In the genomic region with DNA sequence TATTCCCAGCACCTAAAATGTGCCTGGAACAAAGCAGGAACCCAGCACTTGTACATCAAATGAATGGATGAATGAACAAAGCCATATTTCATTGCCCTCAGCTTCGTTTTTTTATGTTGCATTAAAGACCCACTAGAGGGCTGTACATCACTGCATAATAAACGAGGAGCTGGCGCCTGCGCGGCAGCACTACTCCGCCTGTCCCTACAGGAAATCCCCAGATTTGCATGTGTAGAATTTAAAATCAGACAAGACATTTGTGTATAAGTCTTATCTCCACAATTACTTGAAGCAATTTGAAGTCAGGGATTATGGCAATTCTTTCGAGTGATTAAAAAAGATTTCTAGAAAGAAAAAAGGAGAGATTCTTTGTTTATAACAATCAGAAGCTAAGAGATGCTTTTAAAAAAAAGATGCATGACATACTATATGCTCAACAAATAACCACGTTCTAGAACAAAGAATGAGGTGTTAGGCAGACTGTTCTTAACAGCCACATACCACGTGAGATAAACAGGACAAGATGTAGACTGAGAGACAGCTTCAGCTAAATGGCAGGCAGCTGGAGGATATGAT, we compare ENCODE assay signal across 8 cellular contexts. TPM values are rescaled to one million over a fixed set of nuclear protein-coding genes. Genes with fewer than 3 reads are reported as not detected.
DNase-seq lines count a peak whose midpoint lies in the region; ATAC-seq, FAIRE-seq and TF ChIP-seq lines count a peak whose summit lies in the region.

No MANE protein-coding gene starts in this region.

- H3K27ac ChIP-seq in prostate gland (no peak overlapping the region), vagina (no peak overlapping the region)

- H3K4me3 ChIP-seq in prostate gland: no peak overlapping the region
- no peak overlapping the region for H3K4me3 ChIP-seq in vagina

- WGBS in prostate gland: 2% methylated on average over 9 of the region's 9 CpGs

- ATAC-seq in HG02763 (IDR thresholded peaks at IDR 0.05; ENCODE audit: unreplicated experiment) (peak; percentile 75), SK-N-SH treated with all-trans-retinoic acid at 6 μM for 48 hours (peak; percentile 96)

- H3K9me3 ChIP-seq in prostate gland (no peaks in the 10 kb centered on the region), vagina (no peaks in the 10 kb centered on the region)

- H3K36me3 ChIP-seq in prostate gland (no peaks in the 10 kb centered on the region), vagina (no peaks in the 10 kb centered on the region)

- intact Hi-C loops in prostate gland (cut with DNase I) (loop anchor here (5.0 to 10.0 kb wide), 2 partner anchors 151 to 354 kb away; partner anchors contain the start of genes DTL, INTS7 and LPGAT1), vagina (cut with DNase I) (no loop called here)

- TF ChIP-seq POLR2A in GM12891 (IDR thresholded peaks at IDR 0.05; ENCODE audit: low read depth, low read length) (no peak), prostate gland (IDR thresholded peaks at IDR 0.05) (no peak), vagina (IDR thresholded peaks at IDR 0.05) (no peak)

- no peaks in the 10 kb centered on the region for H3K27me3 ChIP-seq in prostate gland (replicated peaks; ENCODE audit: insufficient read depth)
- no peaks in the 10 kb centered on the region for H3K27me3 ChIP-seq in vagina

- H3K4me1 ChIP-seq in prostate gland (replicated peaks) (no peaks in the 10 kb centered on the region), vagina (peaks cover 3% of the 10 kb centered on the region)

- TF ChIP-seq CTCF in prostate gland (IDR thresholded peaks at IDR 0.05): peak in 3 of 4 experiments; percentile 59 to 85 (median 78)
- TF ChIP-seq CTCF in vagina (IDR thresholded peaks at IDR 0.05): peak; percentile 55 to 83 (median 58)

- DNase-seq in GM12891 (ENCODE audit: insufficient read length, low spot score) (peak; percentile 47), NCI-H1105 treated with DMSO at 0.1 percent for 48 hours (lab: John Stamatoyannopoulos, UW) (peak; percentile 94), glomerular endothelial cell (ENCODE audit: extremely low read depth, low read depth, low spot score) (peak; percentile 45), prostate gland (ENCODE audit: low spot score) (peak; percentile 59), vagina (ENCODE audit: extremely low spot score in 2 of 2) (no peak)
- DNase-seq in activated naive CD4-positive, alpha-beta T cell treated with Interleukin-2 at 50 U/mL for 16 hours: peak; percentile 75

- FAIRE-seq in GM12891 (lab: Jason Lieb, UNC): peak; percentile 81

TF ChIP-seq in GM12891, 5 proteins besides CTCF, POLR2A, EP300 and RAD21:
- TF ChIP-seq TAF1 (IDR thresholded peaks at IDR 0.05; ENCODE audit: low read depth, low read length) (no peak), POU2F2 (IDR thresholded peaks at IDR 0.05; ENCODE audit: low read depth, low read length) (peak; percentile 96)

TF ChIP-seq in SK-N-SH treated with all-trans-retinoic acid at 6 μM for 48 hours, 23 proteins besides CTCF, POLR2A, EP300 and RAD21:
- TF ChIP-seq ISL1 (CRISPR knock-in tag; IDR thresholded peaks at IDR 0.05) (no peak), ZNF70 (CRISPR knock-in tag; IDR thresholded peaks at IDR 0.05) (peak; percentile 77)

RNA-seq across cellular contexts. Expression of gene NEK2, which starts 5.4 kb away (rescaled TPM):
- polyA plus RNA-seq in GM12891 (2012; ENCODE audit: low read depth, missing spikeins): 16.6 TPM
- total RNA-seq in glomerular endothelial cell (2.9 and 3.6 TPM in 2 replicates), prostate gland (1 to 10 TPM; 1.7 to 8.5 TPM), vagina (1.7 TPM)

Comparison
In these comparisons a context has a peak if more than half of its experiments do, and no peak if none do; other contexts are left out.
1. DNase-seq: peak in GM12891 (single experiment), NCI-H1105 treated with DMSO at 0.1 percent for 48 hours (single experiment), activated naive CD4-positive, alpha-beta T cell treated with Interleukin-2 at 50 U/mL for 16 hours (single experiment), glomerular endothelial cell (single experiment) and prostate gland (single experiment); none in vagina (0 of 2).